Comparison of ENCODE assay signal across 8 cellular contexts in genomic region chr9:75087279-75087823, GRCh38. TPM values are rescaled to one million over a fixed set of nuclear protein-coding genes. Genes with fewer than 3 reads are reported as not detected.
DNase-seq lines count a peak whose midpoint lies in the region; ATAC-seq, FAIRE-seq and TF ChIP-seq lines count a peak whose summit lies in the region.

No MANE protein-coding gene starts in this region.

- CTCF ChIA-PET in A549 (lab: Yijun Ruan, JAX): interaction anchor here (1.1 to 15.9 kb wide), 7 partner anchors 59 to 314 kb away, joined by 3 to 278 read pairs (median 4); partner anchors contain the start of genes C9orf40 and CARNMT1

- H3K9ac ChIP-seq in OCI-LY1 (ENCODE audit: low read length): peak overlapping the region; percentile 95

- peaks cover 10% of the 10 kb centered on the region; the same call in 1 of the 2 replicates for H3K36me3 ChIP-seq in OCI-LY1 (ENCODE audit: insufficient read depth, low read length)
- H3K36me3 ChIP-seq in right atrium auricular region: no peaks in the 10 kb centered on the region

- no peak for FAIRE-seq in A549 (lab: Jason Lieb, UNC)

- peak overlapping the region; percentile 95 for H3K4me3 ChIP-seq in A549
- peak overlapping the region; percentile 98 for H3K4me3 ChIP-seq in OCI-LY1 (ENCODE audit: low read depth, low read length, poor library complexity, severe bottlenecking)
- peak overlapping the region; percentile 77 to 95 for H3K4me3 ChIP-seq in right atrium auricular region

- intact Hi-C loops in sciatic nerve (cut with DNase I): no loop called here

- POLR2A ChIA-PET in A549 (lab: Yijun Ruan, JAX): interaction anchor here (0.7 to 3.2 kb wide), 9 partner anchors 11 to 1641 kb away, joined by 3 to 38 read pairs (median 5); partner anchors contain the start of gene CARNMT1

- no peaks in the 10 kb centered on the region for H3K9me2 ChIP-seq in OCI-LY1 (ENCODE audit: low read depth, low read length)

- H3K79me2 ChIP-seq in OCI-LY1 (ENCODE audit: insufficient read depth, low read length): peaks cover 47% of the 10 kb centered on the region

- peak overlapping the region; percentile 49; the same call in 1 of the 2 replicates for H2AFZ ChIP-seq in OCI-LY1 (ENCODE audit: low read length)

- in situ Hi-C loops in GM13976 (cut with MboI; ENCODE audit: low sequenced_read_pairs, unreplicated experiment): loop anchor here (10.0 kb wide), 1 partner anchor 133 kb away; the partner anchor contains the start of gene C9orf40

- DNase-seq in A549 (ENCODE audit: low read depth in 1 of 2, low spot score in 1 of 2) (peak; percentile 20 to 37), GM13976 (ENCODE audit: low spot score) (peak; percentile 35), right atrium auricular region (ENCODE audit: low spot score) (no peak), sciatic nerve (ENCODE audit: low spot score) (no peak), putamen (ENCODE audit: low spot score) (no peak)
- DNase-seq in activated naive CD4-positive, alpha-beta T cell treated with anti-CD3 and anti-CD28 coated beads, Interleukin-2, amount 50 U/mL, for 16 hours: peak; percentile 23

- peaks cover 8% of the 10 kb centered on the region for H3K4me1 ChIP-seq in A549
- H3K4me1 ChIP-seq in OCI-LY1 (ENCODE audit: insufficient read depth, low read length, severe bottlenecking): peaks cover 68% of the 10 kb centered on the region
- peaks cover 0 to 50% of the 10 kb centered on the region in 2 donors for H3K4me1 ChIP-seq in right atrium auricular region

- H3K27ac ChIP-seq in A549: peak overlapping the region; percentile 78 to 86
- peak overlapping the region; percentile 94 for H3K27ac ChIP-seq in OCI-LY1 (ENCODE audit: low read depth, low read length, poor library complexity, severe bottlenecking)
- H3K27ac ChIP-seq in right atrium auricular region: peak overlapping the region; percentile 96 to 98

- no peak for TF ChIP-seq EP300 in A549 (IDR thresholded peaks at IDR 0.05)

- TF ChIP-seq POLR2A in A549 (IDR thresholded peaks at IDR 0.05; ENCODE audit: low read length): no peak

- no peaks in the 10 kb centered on the region for H3K9me3 ChIP-seq in A549
- H3K9me3 ChIP-seq in OCI-LY1 (ENCODE audit: low read length): no peaks in the 10 kb centered on the region
- H3K9me3 ChIP-seq in right atrium auricular region: no peaks in the 10 kb centered on the region

- 2% methylated on average over 20 of the region's 20 CpGs for WGBS in A549 (ENCODE audit: missing lambda C conversion rate)

- 0 out of 2 replicates have a peak, but pooled peaks cover 5% of the 10 kb centered on the region for H3F3A ChIP-seq in OCI-LY1 (ENCODE audit: insufficient read depth, low read length)

- H3K27me3 ChIP-seq in OCI-LY1 (ENCODE audit: insufficient read depth, low read length) (no peaks in the 10 kb centered on the region), right atrium auricular region (no peaks in the 10 kb centered on the region)

- no peaks in the 10 kb centered on the region for H4K20me1 ChIP-seq in OCI-LY1 (ENCODE audit: insufficient read depth, low read length)

- no peak for TF ChIP-seq CTCF in A549 (IDR thresholded peaks at IDR 0.05)
- no peak for TF ChIP-seq CTCF in GM13976 (IDR thresholded peaks at IDR 0.05; ENCODE audit: borderline replicate concordance, control extremely low read depth, extremely low read depth, insufficient read depth, missing control alignments)
- no peak for TF ChIP-seq CTCF in OCI-LY1 (IDR thresholded peaks at IDR 0.05; ENCODE audit: low read length)
- peak in 1 of 2 donors; percentile 21 for TF ChIP-seq CTCF in right atrium auricular region (IDR thresholded peaks at IDR 0.05)

- TF ChIP-seq RAD21 in A549 (conservative IDR thresholded peaks at IDR 0.05 in 1 of 2, IDR thresholded peaks at IDR 0.05 in 1 of 2): no peak

- ATAC-seq in A549 (peak in 1 of 2 experiments; percentile 72; a peak in 5 of 6 replicates), HG02943 (IDR thresholded peaks at IDR 0.05; ENCODE audit: low read depth, unreplicated experiment) (peak; percentile 35), sciatic nerve (peak; percentile 18)

- H3K4me2 ChIP-seq in A549 (peak overlapping the region; percentile 68), OCI-LY1 (ENCODE audit: low read length) (peak overlapping the region; percentile 85)

TF ChIP-seq in A549, 52 proteins besides CTCF, POLR2A, EP300 and RAD21:
- TF ChIP-seq BHLHE40 (IDR thresholded peaks at IDR 0.05; ENCODE audit: low read depth, low read length) (no peak), MAX (IDR thresholded peaks at IDR 0.05) (0 out of 2 replicates have a peak, but pooled peaks have one; percentile 7)

RNA-seq across cellular contexts. Expression of gene NMRK1, which starts 0.6 kb away (rescaled TPM):
- polyA plus RNA-seq in A549 (2011; rRNA removed) (8.6 and 10.5 TPM in 2 replicates), A549 (2017; fragmentation: RNase III; extraction: RNeasy Plus Mini Kit Qiagen cat#74134 plus additional on column Dnase treatment) (6.0 to 8.0 TPM (median 7.6 TPM) in 3 replicates)
- polyA plus RNA-seq in A549 (2012; cell fraction: cytosol; rRNA removed): 1.8 and 2.1 TPM in 2 replicates
- polyA plus RNA-seq in A549 (2012; cell fraction: nucleus; rRNA removed): 1.1 and 1.7 TPM in 2 replicates
- polyA minus RNA-seq in A549 (2011; rRNA and poly(A)+ RNA removed): 2.1 and 3.5 TPM in 2 replicates
- total RNA-seq in right atrium auricular region (1 to 10 TPM; 5.5 to 9.6 TPM), sciatic nerve (30.7 TPM)

RNA-seq across cellular contexts. Expression of gene OSTF1, which starts 1.0 kb away (rescaled TPM):
- polyA plus RNA-seq in A549 (2011; rRNA removed): 10.1 and 12.7 TPM in 2 replicates
- 3.6 and 4.0 TPM in 2 replicates for polyA plus RNA-seq in A549 (2012; cell fraction: cytosol; rRNA removed)
- polyA plus RNA-seq in A549 (2012; cell fraction: nucleus; rRNA removed): 1.1 and 1.2 TPM in 2 replicates
- 13.3 to 15.0 TPM (median 13.4 TPM) in 3 replicates for polyA plus RNA-seq in A549 (2017; fragmentation: RNase III; extraction: RNeasy Plus Mini Kit Qiagen cat#74134 plus additional on column Dnase treatment)
- 8.8 and 9.2 TPM in 2 replicates for polyA minus RNA-seq in A549 (2011; rRNA and poly(A)+ RNA removed)
- 10 to 100 TPM; 14.5 to 17.7 TPM for total RNA-seq in right atrium auricular region
- 57.6 TPM for total RNA-seq in sciatic nerve

RNA-seq across cellular contexts. Expression of gene CARNMT1, which starts 59.3 kb away (rescaled TPM):
- polyA plus RNA-seq in A549 (2011; rRNA removed): 15.9 and 18.0 TPM in 2 replicates
- 9.3 and 10.3 TPM in 2 replicates for polyA plus RNA-seq in A549 (2012; cell fraction: cytosol; rRNA removed)
- 7.5 and 7.8 TPM in 2 replicates for polyA plus RNA-seq in A549 (2012; cell fraction: nucleus; rRNA removed)
- 17.1 to 17.8 TPM (median 17.1 TPM) in 3 replicates for polyA plus RNA-seq in A549 (2017; fragmentation: RNase III; extraction: RNeasy Plus Mini Kit Qiagen cat#74134 plus additional on column Dnase treatment)
- 9.3 and 10.2 TPM in 2 replicates for polyA minus RNA-seq in A549 (2011; rRNA and poly(A)+ RNA removed)
- total RNA-seq in right atrium auricular region: 10 to 100 TPM; 13.7 to 14.0 TPM
- 13.6 TPM for total RNA-seq in sciatic nerve

Comparison
In these comparisons a context has a peak if more than half of its experiments do, and no peak if none do; other contexts are left out.
1. DNase-seq: peak in A549 (2 of 2), GM13976 (single experiment) and activated naive CD4-positive, alpha-beta T cell treated with anti-CD3 and anti-CD28 coated beads, Interleukin-2, amount 50 U/mL, for 16 hours (single experiment); none in right atrium auricular region (single experiment), sciatic nerve (single experiment) and putamen (single experiment).
2. Peak in every context shown above with its lines, with median percentiles within 50 percentile points of each other: H3K27ac ChIP-seq and H3K4me3 ChIP-seq.